In the genomic region with DNA sequence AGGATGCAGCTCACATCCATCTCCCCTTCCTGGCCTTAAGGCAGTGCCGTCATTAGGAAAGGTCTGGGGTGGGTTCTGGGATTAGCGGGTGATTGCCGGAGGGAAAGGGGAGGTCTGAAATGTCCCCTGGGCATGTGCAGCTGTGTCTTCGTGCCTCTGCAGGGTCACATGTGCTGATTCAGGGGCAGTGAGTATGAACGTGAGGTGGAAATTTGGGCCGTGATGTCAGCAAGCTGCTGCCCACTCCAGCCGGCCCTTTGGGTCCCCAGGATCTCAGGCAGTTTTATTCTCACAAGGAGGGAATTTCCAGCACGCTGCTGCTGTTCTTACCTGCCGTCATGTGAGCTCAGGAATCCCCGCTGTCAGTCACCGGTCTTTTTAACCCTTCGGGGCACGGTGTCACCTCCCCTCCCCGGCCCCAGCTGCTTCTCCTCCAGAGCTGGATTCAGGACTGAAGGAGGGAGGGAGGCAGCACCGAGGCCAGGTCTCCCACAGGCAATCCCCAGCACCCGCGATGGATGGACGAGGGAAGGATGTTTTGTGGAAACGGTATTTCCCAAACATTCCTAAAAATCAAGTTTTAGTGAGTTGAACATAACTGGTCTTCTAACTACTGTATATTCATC, we compare ENCODE assay signal across 27 cellular contexts. TPM values are rescaled to one million over a fixed set of nuclear protein-coding genes. Genes with fewer than 3 reads are reported as not detected.
A peak's percentile ranks its signal among the peaks of the same experiment; 100 is the strongest.
DNase-seq lines count a peak whose midpoint lies in the region; ATAC-seq and TF ChIP-seq lines count a peak whose summit lies in the region.
"Had no signal": no experiment of that assay in that cellular context is flagged by ENCODE, and none has a peak within 500 bp of the region (broad histone marks: within the 10 kb centered on the region; RNA-seq: fewer than 3 reads in every experiment).

No MANE protein-coding gene starts in this region.

- H3K4me3 ChIP-seq in GM23248 (no peak overlapping the region), MM.1S (ENCODE audit: low read length) (no peak overlapping the region)
- H3K4me3 ChIP-seq: cardiac muscle cell, heart right ventricle, spleen, transverse colon had no signal

- ATAC-seq in sciatic nerve = peak; percentile 63
- ATAC-seq in stimulated activated naive CD8-positive, alpha-beta T cell treated with anti-CD3 and anti-CD28 coated beads, Interleukin-15, amount 100 ng/mL, for 72 hours = no peak
- ATAC-seq: left ventricle myocardium superior, WTC11 had no signal

- in situ Hi-C loops in GM23248 (cut with MboI) = no loop called here

- H2AFZ ChIP-seq in GM23248 = no peak overlapping the region
- no peak overlapping the region for H2AFZ ChIP-seq in MM.1S (ENCODE audit: low read length)

- no peaks in the 10 kb centered on the region for H3K36me3 ChIP-seq in GM23248 (ENCODE audit: low read depth)
- H3K36me3 ChIP-seq in MM.1S (replicated peaks; ENCODE audit: insufficient read depth, low read length) = no peaks in the 10 kb centered on the region
- H3K36me3 ChIP-seq: cardiac muscle cell, heart right ventricle, spleen, transverse colon had no signal

- H3K27ac Mint-ChIP-seq in activated CD4-positive, alpha-beta memory T cell treated with anti-CD3 and anti-CD28 coated beads, Interleukin-2, amount 10 ng/mL, durations not matched to agents 7 days and 5 days = no peak overlapping the region
- no peak overlapping the region for H3K27ac Mint-ChIP-seq in activated CD4-positive, alpha-beta memory T cell treated with anti-CD3 and anti-CD28 coated beads for 36 hours
- H3K27ac Mint-ChIP-seq in stimulated activated naive CD8-positive, alpha-beta T cell treated with anti-CD3 and anti-CD28 coated beads, Interleukin-15, amount 100 ng/mL, for 72 hours = peak overlapping the region in 1 of 2 donors; percentile 65
- H3K27ac Mint-ChIP-seq in nephron progenitor cell = no peak overlapping the region
- H3K27ac Mint-ChIP-seq: WTC11 had no signal

- POLR2A ChIA-PET in activated CD4-positive, alpha-beta memory T cell treated with anti-CD3 and anti-CD28 coated beads, Interleukin-2, amount 10 ng/mL, durations not matched to agents 7 days and 5 days (lab: Charles Lee) = no interaction called here
- POLR2A ChIA-PET in activated CD4-positive, alpha-beta memory T cell treated with anti-CD3 and anti-CD28 coated beads for 36 hours (lab: Charles Lee) = no interaction called here

- whole genome bisulfite sequencing in GM23248 (ENCODE audit: low coverage in 1 of 2, low lambda C conversion rate in 2 of 2, missing lambda C conversion rate in 2 of 2), 2 experiments = 20 to 23% methylated on average over 19 of the region's 19 CpGs

- H3K9me3 ChIP-seq in GM23248 (ENCODE audit: low read depth) (no peaks in the 10 kb centered on the region), MM.1S (replicated peaks; ENCODE audit: insufficient read depth, low read length) (no peaks in the 10 kb centered on the region)
- H3K9me3 ChIP-seq: heart right ventricle, transverse colon had no signal

- H3K9me3 Mint-ChIP-seq in activated CD4-positive, alpha-beta memory T cell treated with anti-CD3 and anti-CD28 coated beads, Interleukin-2, amount 10 ng/mL, durations not matched to agents 7 days and 5 days = no peaks in the 10 kb centered on the region
- no peaks in the 10 kb centered on the region for H3K9me3 Mint-ChIP-seq in activated CD4-positive, alpha-beta memory T cell treated with anti-CD3 and anti-CD28 coated beads for 36 hours
- H3K9me3 Mint-ChIP-seq in stimulated activated naive CD8-positive, alpha-beta T cell treated with anti-CD3 and anti-CD28 coated beads, Interleukin-15, amount 100 ng/mL, for 72 hours = no peaks in the 10 kb centered on the region
- H3K9me3 Mint-ChIP-seq in nephron progenitor cell = peaks cover 26% of the 10 kb centered on the region

- peaks cover 44% of the 10 kb centered on the region for H3K27me3 ChIP-seq in GM23248 (replicated peaks; ENCODE audit: insufficient read depth)
- H3K27me3 ChIP-seq in MM.1S (replicated peaks; ENCODE audit: insufficient read depth, low read length) = peaks cover 64% of the 10 kb centered on the region
- H3K27me3 ChIP-seq: cardiac muscle cell had no signal

- no peaks in the 10 kb centered on the region for H3K36me3 Mint-ChIP-seq in activated CD4-positive, alpha-beta memory T cell treated with anti-CD3 and anti-CD28 coated beads, Interleukin-2, amount 10 ng/mL, durations not matched to agents 7 days and 5 days (ENCODE audit: low read depth)
- no peaks in the 10 kb centered on the region for H3K36me3 Mint-ChIP-seq in activated CD4-positive, alpha-beta memory T cell treated with anti-CD3 and anti-CD28 coated beads for 36 hours
- H3K36me3 Mint-ChIP-seq in nephron progenitor cell (ENCODE audit: low read depth) = no peaks in the 10 kb centered on the region
- H3K36me3 Mint-ChIP-seq: WTC11 had no signal

- H3F3A ChIP-seq in GM23248 (ENCODE audit: insufficient read depth) = no peaks in the 10 kb centered on the region
- no peaks in the 10 kb centered on the region for H3F3A ChIP-seq in MM.1S (ENCODE audit: insufficient read depth, low read length)

- H3K4me2 ChIP-seq in GM23248 (ENCODE audit: unreplicated experiment) = no peak overlapping the region
- H3K4me2 ChIP-seq in MM.1S (ENCODE audit: low read depth, low read length) = no peak overlapping the region

- H3K27ac ChIP-seq in GM23248 (no peak overlapping the region), MM.1S (ENCODE audit: low read length) (no peak overlapping the region)
- H3K27ac ChIP-seq: cardiac muscle cell, heart right ventricle, spleen, transverse colon had no signal

- H3K9me2 ChIP-seq in GM23248 (ENCODE audit: insufficient read depth) (no peaks in the 10 kb centered on the region), MM.1S (replicated peaks; ENCODE audit: insufficient read depth, low read length) (no peaks in the 10 kb centered on the region)

- intact Hi-C loops in activated CD4-positive, alpha-beta memory T cell treated with anti-CD3 and anti-CD28 coated beads for 36 hours (cut with micrococcal nuclease) = no loop called here
- intact Hi-C loops in sciatic nerve (cut with DNase I) = no loop called here

- peak; percentile 13 for DNase-seq in activated CD4-positive, alpha-beta memory T cell treated with anti-CD3 and anti-CD28 coated beads, Interleukin-2, amount 10 ng/mL, durations not matched to agents 7 days and 5 days
- no peak for DNase-seq in activated CD4-positive, alpha-beta memory T cell treated with anti-CD3 and anti-CD28 coated beads for 36 hours
- DNase-seq in GM23248 = peak; percentile 9
- DNase-seq in iPS-NIHi11 (ENCODE audit: low spot score) = peak; percentile 40
- no peak for DNase-seq in sciatic nerve (ENCODE audit: low spot score)
- DNase-seq in stimulated activated naive CD8-positive, alpha-beta T cell treated with anti-CD3 and anti-CD28 coated beads, Interleukin-15, amount 100 ng/mL, for 72 hours = no peak
- DNase-seq in nephron progenitor cell = no peak
- DNase-seq in MM.1S = no peak
- DNase-seq: activated CD4-positive, alpha-beta T cell treated with anti-CD3 and anti-CD28 coated beads, Interleukin-2, amount 50 U/mL, for 4 hours; amniotic stem cell; dermis blood vessel endothelial cell; EL; heart right ventricle; immature natural killer cell; left ventricle myocardium superior; NCI-H1048; NCI-H187 treated with DMSO at 0.1 percent for 48 hours; spleen; T-helper 9 cell; transverse colon had no signal

- no peak for TF ChIP-seq CTCF in nephron progenitor cell (IDR thresholded peaks at IDR 0.05)
- TF ChIP-seq CTCF in MM.1S (IDR thresholded peaks at IDR 0.05; ENCODE audit: low read length) = no peak

- no peaks in the 10 kb centered on the region for H3K79me2 ChIP-seq in GM23248 (ENCODE audit: insufficient read depth)
- no peaks in the 10 kb centered on the region for H3K79me2 ChIP-seq in MM.1S (ENCODE audit: low read length)

- peaks cover 5% of the 10 kb centered on the region for H3K4me1 Mint-ChIP-seq in activated CD4-positive, alpha-beta memory T cell treated with anti-CD3 and anti-CD28 coated beads, Interleukin-2, amount 10 ng/mL, durations not matched to agents 7 days and 5 days
- peaks cover 2% of the 10 kb centered on the region for H3K4me1 Mint-ChIP-seq in activated CD4-positive, alpha-beta memory T cell treated with anti-CD3 and anti-CD28 coated beads for 36 hours (ENCODE audit: low read depth)
- peaks cover 18% of the 10 kb centered on the region for H3K4me1 Mint-ChIP-seq in stimulated activated naive CD8-positive, alpha-beta T cell treated with anti-CD3 and anti-CD28 coated beads, Interleukin-15, amount 100 ng/mL, for 72 hours
- peaks cover 24% of the 10 kb centered on the region for H3K4me1 Mint-ChIP-seq in nephron progenitor cell

- H3K9ac ChIP-seq in GM23248 (no peak overlapping the region), MM.1S (ENCODE audit: low read length) (no peak overlapping the region)

- CTCF ChIA-PET in activated CD4-positive, alpha-beta memory T cell treated with anti-CD3 and anti-CD28 coated beads, Interleukin-2, amount 10 ng/mL, durations not matched to agents 7 days and 5 days (lab: Charles Lee) = no interaction called here
- CTCF ChIA-PET in activated CD4-positive, alpha-beta memory T cell treated with anti-CD3 and anti-CD28 coated beads for 36 hours (lab: Charles Lee) = no interaction called here

- H3K4me3 Mint-ChIP-seq in activated CD4-positive, alpha-beta memory T cell treated with anti-CD3 and anti-CD28 coated beads, Interleukin-2, amount 10 ng/mL, durations not matched to agents 7 days and 5 days = no peak overlapping the region
- no peak overlapping the region for H3K4me3 Mint-ChIP-seq in activated CD4-positive, alpha-beta memory T cell treated with anti-CD3 and anti-CD28 coated beads for 36 hours
- H3K4me3 Mint-ChIP-seq in stimulated activated naive CD8-positive, alpha-beta T cell treated with anti-CD3 and anti-CD28 coated beads, Interleukin-15, amount 100 ng/mL, for 72 hours = no peak overlapping the region
- H3K4me3 Mint-ChIP-seq in nephron progenitor cell = no peak overlapping the region
- H3K4me3 Mint-ChIP-seq: immature natural killer cell, WTC11 had no signal

- no peaks in the 10 kb centered on the region for H3K4me1 ChIP-seq in GM23248 (ENCODE audit: insufficient read depth)
- no peaks in the 10 kb centered on the region for H3K4me1 ChIP-seq in MM.1S (ENCODE audit: low read length)
- H3K4me1 ChIP-seq: heart right ventricle, spleen, transverse colon had no signal

- peaks cover 39% of the 10 kb centered on the region for H3K27me3 Mint-ChIP-seq in activated CD4-positive, alpha-beta memory T cell treated with anti-CD3 and anti-CD28 coated beads, Interleukin-2, amount 10 ng/mL, durations not matched to agents 7 days and 5 days
- H3K27me3 Mint-ChIP-seq in activated CD4-positive, alpha-beta memory T cell treated with anti-CD3 and anti-CD28 coated beads for 36 hours = peaks cover 33% of the 10 kb centered on the region
- H3K27me3 Mint-ChIP-seq in stimulated activated naive CD8-positive, alpha-beta T cell treated with anti-CD3 and anti-CD28 coated beads, Interleukin-15, amount 100 ng/mL, for 72 hours = peaks cover 59% of the 10 kb centered on the region
- peaks cover 71% of the 10 kb centered on the region for H3K27me3 Mint-ChIP-seq in nephron progenitor cell (ENCODE audit: low read depth, poor library complexity)

- no peaks in the 10 kb centered on the region for H4K20me1 ChIP-seq in GM23248 (ENCODE audit: insufficient read depth)
- no peaks in the 10 kb centered on the region for H4K20me1 ChIP-seq in MM.1S (ENCODE audit: insufficient read depth, low read length)

RNA-seq across cellular contexts. Expression of a gene that starts 23.5 kb away (rescaled TPM):
- 1 to 10 TPM; 5.2 to 5.7 TPM for total RNA-seq in activated CD4-positive, alpha-beta memory T cell treated with anti-CD3 and anti-CD28 coated beads, Interleukin-2, amount 10 ng/mL, durations not matched to agents 7 days and 5 days
- 1 to 10 TPM; 3.4 to 4.7 TPM for total RNA-seq in activated CD4-positive, alpha-beta memory T cell treated with anti-CD3 and anti-CD28 coated beads for 36 hours
- 0.25 TPM in 1 of 2 replicates, not detected in the other for total RNA-seq in GM23248 (2014; rRNA removed; shearing (Covaris generic))
- polyA plus RNA-seq in GM23248 (2016; fragmentation: Nextera tagmentation; extraction: Ambion mirVana) = 0.14 and 0.27 TPM in 2 replicates
- 3.2 TPM for total RNA-seq in sciatic nerve

RNA-seq across cellular contexts. Expression of a gene that starts 33.9 kb away (rescaled TPM):
- total RNA-seq in activated CD4-positive, alpha-beta memory T cell treated with anti-CD3 and anti-CD28 coated beads, Interleukin-2, amount 10 ng/mL, durations not matched to agents 7 days and 5 days = not detected
- total RNA-seq in activated CD4-positive, alpha-beta memory T cell treated with anti-CD3 and anti-CD28 coated beads for 36 hours = not detected
- not detected in 2 replicates for total RNA-seq in GM23248 (2014; rRNA removed; shearing (Covaris generic))
- not detected in 2 replicates for polyA plus RNA-seq in GM23248 (2016; fragmentation: Nextera tagmentation; extraction: Ambion mirVana)
- not detected for total RNA-seq in sciatic nerve
- total RNA-seq: A172, cardiac muscle cell, dermis blood vessel endothelial cell, heart right ventricle, HT1080, left ventricle myocardium superior, LHCN-M2, mononuclear cell, WTC11 had no signal
- polyA plus RNA-seq: BJ, cardiac muscle cell, immature natural killer cell had no signal

RNA-seq across cellular contexts. Expression of a gene that starts 42.9 kb away (rescaled TPM):
- total RNA-seq in activated CD4-positive, alpha-beta memory T cell treated with anti-CD3 and anti-CD28 coated beads, Interleukin-2, amount 10 ng/mL, durations not matched to agents 7 days and 5 days = not detected
- not detected for total RNA-seq in activated CD4-positive, alpha-beta memory T cell treated with anti-CD3 and anti-CD28 coated beads for 36 hours
- total RNA-seq in GM23248 (2014; rRNA removed; shearing (Covaris generic)) = not detected in 2 replicates
- polyA plus RNA-seq in GM23248 (2016; fragmentation: Nextera tagmentation; extraction: Ambion mirVana) = not detected in 2 replicates
- total RNA-seq in sciatic nerve = not detected
- total RNA-seq: A172, cardiac muscle cell, dermis blood vessel endothelial cell, heart right ventricle, HT1080, left ventricle myocardium superior, LHCN-M2, mononuclear cell, transverse colon, WTC11 had no signal
- polyA plus RNA-seq: BJ, cardiac muscle cell, heart right ventricle, immature natural killer cell had no signal

Comparison
In these comparisons a context has a peak if more than half of its experiments do, and no peak if none do; other contexts are left out.
1. DNase-seq: peak in activated CD4-positive, alpha-beta memory T cell treated with anti-CD3 and anti-CD28 coated beads, Interleukin-2, amount 10 ng/mL, durations not matched to agents 7 days and 5 days (single experiment), GM23248 (single experiment) and iPS-NIHi11 (single experiment); none in activated CD4-positive, alpha-beta memory T cell treated with anti-CD3 and anti-CD28 coated beads for 36 hours (single experiment), sciatic nerve (single experiment), stimulated activated naive CD8-positive, alpha-beta T cell treated with anti-CD3 and anti-CD28 coated beads, Interleukin-15, amount 100 ng/mL, for 72 hours (0 of 2), nephron progenitor cell (single experiment) and MM.1S (single experiment).